ENCODE assay signal across 8 cellular contexts in the genomic region with DNA sequence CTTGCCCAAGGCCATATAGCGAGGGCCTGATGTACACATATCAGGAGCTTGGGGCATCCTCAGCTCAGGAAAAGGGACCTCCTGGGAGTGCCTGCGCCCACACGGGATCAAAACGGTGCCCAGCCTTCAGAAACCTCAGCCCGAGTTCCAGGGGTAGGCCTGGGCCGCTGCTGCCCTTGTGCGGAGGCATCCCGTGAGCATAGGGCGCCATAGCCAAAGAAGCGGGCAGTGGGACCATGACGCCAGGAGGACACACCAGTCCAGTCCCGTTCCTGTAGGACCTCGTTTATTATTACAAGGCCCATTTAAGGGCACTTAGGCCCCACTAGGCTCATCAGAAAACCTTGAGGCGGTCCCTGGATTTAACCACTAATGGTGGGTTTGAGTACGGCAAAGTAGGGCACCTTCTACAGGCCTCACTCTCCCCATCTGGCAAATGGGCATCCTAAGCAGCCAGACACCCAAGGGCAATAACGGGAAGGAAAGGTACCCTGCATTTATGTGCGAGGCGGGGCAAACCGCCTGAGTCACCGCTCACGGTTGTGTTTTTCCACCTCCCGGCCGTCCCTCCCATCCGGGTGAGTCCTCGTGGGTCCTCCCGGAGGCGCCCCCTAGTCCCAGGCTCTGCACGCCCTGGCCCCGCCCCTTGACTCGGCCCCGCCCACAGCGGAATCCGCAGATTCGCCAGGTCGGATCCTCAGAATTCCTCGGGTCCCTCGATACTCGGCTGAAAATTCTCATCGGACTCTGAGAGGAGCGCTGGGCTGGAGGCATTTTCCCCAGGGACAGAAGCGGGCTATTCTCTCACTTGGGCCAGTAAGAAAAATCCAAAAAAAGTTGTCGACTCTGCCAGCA. TPM values are rescaled to one million over a fixed set of nuclear protein-coding genes. Genes with fewer than 3 reads are reported as not detected.
DNase-seq lines count a peak whose midpoint lies in the region; ATAC-seq and TF ChIP-seq lines count a peak whose summit lies in the region.

No MANE protein-coding gene starts in this region.

- H3K9me3 Mint-ChIP-seq in activated naive CD4-positive, alpha-beta T cell treated with anti-CD3 and anti-CD28 coated beads for 36 hours: no peaks in the 10 kb centered on the region

- H3K36me3 Mint-ChIP-seq in activated naive CD4-positive, alpha-beta T cell treated with anti-CD3 and anti-CD28 coated beads for 36 hours (ENCODE audit: low read depth): peaks cover 20% of the 10 kb centered on the region

- intact Hi-C loops in activated naive CD4-positive, alpha-beta T cell treated with anti-CD3 and anti-CD28 coated beads for 36 hours (cut with micrococcal nuclease): loop anchor here (1.0 to 10.0 kb wide), 9 partner anchors 35 to 920 kb away; a partner anchor contains a TSS

- H3K27ac ChIP-seq in KMS-11: peak overlapping the region; percentile 89
- peak overlapping the region; percentile 99 to 100 for H3K27ac ChIP-seq in thoracic aorta

- TF ChIP-seq CTCF in KMS-11 (conservative IDR thresholded peaks at IDR 0.05; ENCODE audit: low read depth, low read length) (peak; percentile 23; the same call in 1 of the 2 replicates), omental fat pad (IDR thresholded peaks at IDR 0.05) (no peak), thoracic aorta (IDR thresholded peaks at IDR 0.05) (no peak)

- no peaks in the 10 kb centered on the region for H3K9me3 ChIP-seq in thoracic aorta

- peaks cover 27% of the 10 kb centered on the region for H3K4me1 Mint-ChIP-seq in activated naive CD4-positive, alpha-beta T cell treated with anti-CD3 and anti-CD28 coated beads for 36 hours (ENCODE audit: low read depth)

- peak; percentile 79 for DNase-seq in COR-L47 (lab: John Stamatoyannopoulos, UW)
- DNase-seq in SK-MEL-5 (ENCODE audit: low read depth, low spot score): peak; percentile 76
- DNase-seq in activated naive CD4-positive, alpha-beta T cell treated with anti-CD3 and anti-CD28 coated beads for 36 hours: peak; percentile 94
- peak; percentile 86 for DNase-seq in germinal center (ENCODE audit: low spot score)
- peak; percentile 77 for DNase-seq in omental fat pad (ENCODE audit: low spot score)
- peak; percentile 45 for DNase-seq in thoracic aorta (ENCODE audit: low spot score)

- H2AFZ ChIP-seq in KMS-11 (ENCODE audit: low read depth): peak overlapping the region; percentile 99

- peak overlapping the region; percentile 90 for H3K9ac ChIP-seq in KMS-11

- H3K27me3 ChIP-seq in KMS-11 (ENCODE audit: insufficient read depth, low read depth) (no peaks in the 10 kb centered on the region), thoracic aorta (replicated peaks; ENCODE audit: insufficient read depth) (no peaks in the 10 kb centered on the region)

- peaks cover 7% of the 10 kb centered on the region; the same call in 1 of the 2 replicates for H3K36me3 ChIP-seq in KMS-11 (ENCODE audit: insufficient read depth)
- H3K36me3 ChIP-seq in thoracic aorta: peaks cover 20% of the 10 kb centered on the region

- peaks cover 32% of the 10 kb centered on the region for H3K4me1 ChIP-seq in KMS-11 (ENCODE audit: low read depth, poor library complexity, severe bottlenecking)
- peaks cover 9 to 41% of the 10 kb centered on the region in 2 donors for H3K4me1 ChIP-seq in thoracic aorta (ENCODE audit: control insufficient read depth in 1 of 2, low read depth in 2 of 2)

- H3K27ac Mint-ChIP-seq in activated naive CD4-positive, alpha-beta T cell treated with anti-CD3 and anti-CD28 coated beads for 36 hours: peak overlapping the region; percentile 99

- peaks cover 19% of the 10 kb centered on the region for H3K79me2 ChIP-seq in KMS-11 (ENCODE audit: insufficient read depth, low read depth)

- H3K27me3 Mint-ChIP-seq in activated naive CD4-positive, alpha-beta T cell treated with anti-CD3 and anti-CD28 coated beads for 36 hours (ENCODE audit: low read depth): no peaks in the 10 kb centered on the region

- H3K4me2 ChIP-seq in KMS-11: peak overlapping the region; percentile 91; the same call in 1 of the 2 replicates

- H4K20me1 ChIP-seq in KMS-11 (ENCODE audit: insufficient read depth): no peaks in the 10 kb centered on the region

- peak overlapping the region; percentile 93 for H3K4me3 Mint-ChIP-seq in activated naive CD4-positive, alpha-beta T cell treated with anti-CD3 and anti-CD28 coated beads for 36 hours

- CTCF ChIA-PET in activated naive CD4-positive, alpha-beta T cell treated with anti-CD3 and anti-CD28 coated beads for 36 hours (lab: Charles Lee): interaction anchor here (0.6 to 3.9 kb wide), 2 partner anchors 15 to 17 kb away, joined by 3 to 33 read pairs; no protein-coding TSS in a partner anchor

- H3K4me3 ChIP-seq in KMS-11 (IDR thresholded peaks at IDR 0.05; ENCODE audit: insufficient read depth, low read depth, low read length): peak overlapping the region; percentile 67
- H3K4me3 ChIP-seq in thoracic aorta: peak overlapping the region; percentile 98

- in situ Hi-C loops in SK-MEL-5 (cut with HindIII; ENCODE audit: low pct_unique_long_range_greater_than_20kb, low sequenced_read_pairs): no loop called here

- ATAC-seq in GM21447 (IDR thresholded peaks at IDR 0.05; ENCODE audit: unreplicated experiment) (peak; percentile 45), omental fat pad (ENCODE audit: low FRiP score) (peak; percentile 72), thoracic aorta (ENCODE audit: insufficient number of reproducible peaks, low FRiP score, low read depth) (peak; percentile 57)

RNA-seq across cellular contexts. Expression of a gene that starts 0.7 kb away (rescaled TPM):
- total RNA-seq in SK-MEL-5 (2014; rRNA removed; shearing (Covaris generic)): 1.8 and 4.0 TPM in 2 replicates
- polyA plus RNA-seq in SK-MEL-5 (2015; cell fraction: cytosol; rRNA removed): 15.8 and 20.7 TPM in 2 replicates
- 23.1 and 30.8 TPM in 2 replicates for polyA plus RNA-seq in SK-MEL-5 (2015; cell fraction: nucleus; rRNA removed)
- 10 to 100 TPM; 14.3 to 14.6 TPM for total RNA-seq in activated naive CD4-positive, alpha-beta T cell treated with anti-CD3 and anti-CD28 coated beads for 36 hours
- total RNA-seq in omental fat pad (10 to 100 TPM in 2 of 4 donors, 1 to 10 TPM in 2; 5.3 to 13.6 (median 9.2) TPM), thoracic aorta (10 to 100 TPM in 1 of 2 donors, 1 to 10 TPM in 1; 7.4 to 14.6 TPM)

RNA-seq across cellular contexts. Expression of a gene that starts 8.0 kb away (rescaled TPM):
- 35.2 and 43.9 TPM in 2 replicates for total RNA-seq in SK-MEL-5 (2014; rRNA removed; shearing (Covaris generic))
- polyA plus RNA-seq in SK-MEL-5 (2015; cell fraction: cytosol; rRNA removed): 42.9 and 45.9 TPM in 2 replicates
- polyA plus RNA-seq in SK-MEL-5 (2015; cell fraction: nucleus; rRNA removed): 14.5 and 15.9 TPM in 2 replicates
- 1 to 10 TPM; 4.2 to 4.7 TPM for total RNA-seq in activated naive CD4-positive, alpha-beta T cell treated with anti-CD3 and anti-CD28 coated beads for 36 hours
- total RNA-seq in omental fat pad: 10 to 100 TPM; 15.5 to 42.6 (median 33.9) TPM
- total RNA-seq in thoracic aorta: 10 to 100 TPM; 19.0 to 35.7 TPM

RNA-seq across cellular contexts. Expression of a gene that starts 28.2 kb away (rescaled TPM):
- total RNA-seq in SK-MEL-5 (2014; rRNA removed; shearing (Covaris generic)): 4.3 and 5.2 TPM in 2 replicates
- 6.6 and 7.7 TPM in 2 replicates for polyA plus RNA-seq in SK-MEL-5 (2015; cell fraction: cytosol; rRNA removed)
- 8.3 and 12.0 TPM in 2 replicates for polyA plus RNA-seq in SK-MEL-5 (2015; cell fraction: nucleus; rRNA removed)
- total RNA-seq in activated naive CD4-positive, alpha-beta T cell treated with anti-CD3 and anti-CD28 coated beads for 36 hours: under 1 TPM; 0.69 to 0.98 TPM
- total RNA-seq in omental fat pad (10 to 100 TPM; 23.2 to 45.3 (median 33.0) TPM), thoracic aorta (10 to 100 TPM; 16.4 to 26.8 TPM)

RNA-seq across cellular contexts. Expression of a gene that starts 33.5 kb away (rescaled TPM):
- total RNA-seq in SK-MEL-5 (2014; rRNA removed; shearing (Covaris generic)): 20.8 and 22.0 TPM in 2 replicates
- polyA plus RNA-seq in SK-MEL-5 (2015; cell fraction: cytosol; rRNA removed): 22.3 and 25.6 TPM in 2 replicates
- 19.7 and 20.1 TPM in 2 replicates for polyA plus RNA-seq in SK-MEL-5 (2015; cell fraction: nucleus; rRNA removed)
- 10 to 100 TPM; 13.6 to 15.2 TPM for total RNA-seq in activated naive CD4-positive, alpha-beta T cell treated with anti-CD3 and anti-CD28 coated beads for 36 hours
- total RNA-seq in omental fat pad (1 to 10 TPM; 4.7 to 9.1 (median 6.9) TPM), thoracic aorta (10 to 100 TPM; 14.5 to 18.7 TPM)

RNA-seq across cellular contexts. Expression of a gene that starts 53.6 kb away (rescaled TPM):
- total RNA-seq in SK-MEL-5 (2014; rRNA removed; shearing (Covaris generic)): 0.13 TPM in 1 of 2 replicates, not detected in the other
- polyA plus RNA-seq in SK-MEL-5 (2015; cell fraction: cytosol; rRNA removed): 0.27 TPM in 1 of 2 replicates, not detected in the other
- polyA plus RNA-seq in SK-MEL-5 (2015; cell fraction: nucleus; rRNA removed): 0.26 TPM in 1 of 2 replicates, not detected in the other
- total RNA-seq in activated naive CD4-positive, alpha-beta T cell treated with anti-CD3 and anti-CD28 coated beads for 36 hours: under 1 TPM; 0.69 to 0.72 TPM
- total RNA-seq in omental fat pad (1 to 10 TPM in 2 of 4 donors, under 1 TPM in 2; 0.47 to 1.9 (median 1.0) TPM), thoracic aorta (1 to 10 TPM in 1 of 2 donors, under 1 TPM in 1; 0.68 to 1.6 TPM)

Comparison
In these comparisons a context has a peak if more than half of its experiments do, and no peak if none do; other contexts are left out.
1. Peak in every context shown above with its lines: DNase-seq, ATAC-seq, H3K4me3 ChIP-seq and H3K27ac ChIP-seq.